9 cellular contexts compared by ENCODE assay signal in genomic region chr14:22599349-22599748, GRCh38. TPM values are rescaled to one million over a fixed set of nuclear protein-coding genes. Genes with fewer than 3 reads are reported as not detected.
DNase-seq lines count a peak whose midpoint lies in the region; ATAC-seq, FAIRE-seq and TF ChIP-seq lines count a peak whose summit lies in the region.
"Had no signal": no experiment of that assay in that cellular context is flagged by ENCODE, and none has a peak within 500 bp of the region (broad histone marks: within the 10 kb centered on the region; RNA-seq: fewer than 3 reads in every experiment).

No MANE protein-coding gene starts in this region.

- H3K4me3 ChIP-seq in CD4-positive, alpha-beta memory T cell (ENCODE audit: low read length in 2 of 2): peak overlapping the region; percentile 79 to 84
- peak overlapping the region; percentile 66; the same call in 1 of the 2 replicates for H3K4me3 ChIP-seq in SJCRH30
- H3K4me3 ChIP-seq in esophagus muscularis mucosa: peak overlapping the region; percentile 65 to 84 (median 73)
- peak overlapping the region in 2 of 4 donors; percentile 74 to 78 for H3K4me3 ChIP-seq in pancreas

- H3K4me1 ChIP-seq in CD4-positive, alpha-beta memory T cell (ENCODE audit: insufficient read depth, low read length): peaks cover 20% of the 10 kb centered on the region
- peaks cover 7% of the 10 kb centered on the region for H3K4me1 ChIP-seq in SJCRH30
- peaks cover 16 to 46% (median 30%) of the 10 kb centered on the region in 4 donors for H3K4me1 ChIP-seq in esophagus muscularis mucosa
- H3K4me1 ChIP-seq in pancreas: peaks cover 10 to 17% (median 10%) of the 10 kb centered on the region in 3 donors

- POLR2A ChIA-PET in CD4-positive, alpha-beta memory T cell (lab: Charles Lee; ENCODE audit: partially characterized antibody): interaction anchor here (0.9 to 7.1 kb wide), 9 partner anchors 10 to 290 kb away, joined by 3 to 110 read pairs (median 11); partner anchors contain the start of gene DAD1

- DNase-seq in CD4-positive, alpha-beta memory T cell: no peak
- DNase-seq in SJCRH30 (no peak), esophagus muscularis mucosa (ENCODE audit: extremely low spot score) (no peak), pancreas (no peak), NCI-H1436 (lab: John Stamatoyannopoulos, UW) (no peak), HPDE6-E6E7 (ENCODE audit: extremely low spot score) (no peak)
- no peak for DNase-seq in stimulated activated CD4-positive, alpha-beta T cell treated with anti-CD3 and anti-CD28 coated beads, Interleukin-15, amount 100 ng/mL, for 24 hours

- H3K9me3 ChIP-seq in CD4-positive, alpha-beta memory T cell (ENCODE audit: control insufficient read depth in 1 of 2, low read length in 2 of 2): no peaks in the 10 kb centered on the region
- H3K9me3 ChIP-seq in SJCRH30 (replicated peaks) (no peaks in the 10 kb centered on the region), esophagus muscularis mucosa (no peaks in the 10 kb centered on the region), pancreas (no peaks in the 10 kb centered on the region)

- peak overlapping the region; percentile 92 to 98 (median 97) for H3K4me3 Mint-ChIP-seq in CD4-positive, alpha-beta memory T cell

- H3K9me3 Mint-ChIP-seq in CD4-positive, alpha-beta memory T cell: no peaks in the 10 kb centered on the region

- no peak for ATAC-seq in pancreas
- no peak for ATAC-seq in HG03442 (IDR thresholded peaks at IDR 0.05; ENCODE audit: unreplicated experiment)

- FAIRE-seq in pancreas (lab: Jason Lieb, UNC): no peak

- H3K27ac Mint-ChIP-seq in CD4-positive, alpha-beta memory T cell: peak overlapping the region in 6 of 7 donors; percentile 48 to 99 (median 92)

- TF ChIP-seq EP300 in esophagus muscularis mucosa (IDR thresholded peaks at IDR 0.05): no peak

- intact Hi-C loops in CD4-positive, alpha-beta memory T cell (cut with micrococcal nuclease): loop anchor here (2.0 to 10.0 kb wide), 2 partner anchors 15 to 725 kb away; partner anchors contain the start of gene PABPN1
- intact Hi-C loops in esophagus muscularis mucosa (cut with DNase I): no loop called here
- intact Hi-C loops in pancreas (cut with DNase I): no loop called here

- H3K27ac ChIP-seq in CD4-positive, alpha-beta memory T cell (ENCODE audit: low read depth, low read length): no peak overlapping the region
- H3K27ac ChIP-seq in SJCRH30: no peak overlapping the region
- peak overlapping the region; percentile 85 to 91 (median 89) for H3K27ac ChIP-seq in esophagus muscularis mucosa (replicated peaks in 1 of 4)
- peak overlapping the region; percentile 78 to 97 (median 88) for H3K27ac ChIP-seq in pancreas

- WGBS in esophagus muscularis mucosa: 93% methylated on average over 3 of the region's 3 CpGs
- 57 to 61% methylated on average over 3 of the region's 3 CpGs for WGBS in pancreas, 2 donors

- CTCF ChIA-PET in CD4-positive, alpha-beta memory T cell (lab: Charles Lee; ENCODE audit: partially characterized antibody): interaction anchor here (0.7 to 4.1 kb wide), 11 partner anchors 10 to 253 kb away, joined by 3 to 37 read pairs (median 4); partner anchors contain the start of genes DAD1 and OXA1L

- peaks cover 11% of the 10 kb centered on the region for H3K36me3 ChIP-seq in CD4-positive, alpha-beta memory T cell (ENCODE audit: insufficient read depth, low read length)
- H3K36me3 ChIP-seq in SJCRH30 (0 out of 2 replicates have a peak, but pooled peaks cover 3% of the 10 kb centered on the region), esophagus muscularis mucosa (peaks cover 23 to 31% (median 30%) of the 10 kb centered on the region in 4 donors), pancreas (peaks cover 0 to 24% (median 5%) of the 10 kb centered on the region in 3 donors)

- TF ChIP-seq CTCF in esophagus muscularis mucosa (IDR thresholded peaks at IDR 0.05) (no peak), pancreas (IDR thresholded peaks at IDR 0.05) (no peak)

- peaks cover 27 to 34% of the 10 kb centered on the region in 2 donors for H3K36me3 Mint-ChIP-seq in CD4-positive, alpha-beta memory T cell

- no peaks in the 10 kb centered on the region for H3K27me3 Mint-ChIP-seq in CD4-positive, alpha-beta memory T cell

- TF ChIP-seq POLR2A in esophagus muscularis mucosa (IDR thresholded peaks at IDR 0.05; ENCODE audit: low read depth): no peak

- peaks cover 16 to 43% (median 32%) of the 10 kb centered on the region in 4 donors for H3K4me1 Mint-ChIP-seq in CD4-positive, alpha-beta memory T cell

- no peaks in the 10 kb centered on the region for H3K27me3 ChIP-seq in CD4-positive, alpha-beta memory T cell (ENCODE audit: insufficient read depth, low read length)
- no peaks in the 10 kb centered on the region for H3K27me3 ChIP-seq in SJCRH30
- H3K27me3 ChIP-seq in esophagus muscularis mucosa: no peaks in the 10 kb centered on the region
- no peaks in the 10 kb centered on the region for H3K27me3 ChIP-seq in pancreas

RNA-seq across cellular contexts. Expression of gene ABHD4, which starts 1.2 kb away (rescaled TPM):
- 10 to 100 TPM; 18.8 to 22.4 TPM for total RNA-seq in CD4-positive, alpha-beta memory T cell
- polyA plus RNA-seq in CD4-positive, alpha-beta memory T cell: 10 to 100 TPM in 1 of 2 donors, 1 to 10 TPM in 1; 6.2 to 12.9 TPM
- 6.1 and 7.2 TPM in 2 replicates for total RNA-seq in SJCRH30 (2014; rRNA removed; shearing (Covaris generic))
- 10 to 100 TPM; 18.7 to 42.3 (median 27.7) TPM for total RNA-seq in esophagus muscularis mucosa
- total RNA-seq in pancreas: 10 to 100 TPM in 3 of 6 donors, 1 to 10 TPM in 3; 7.6 to 25.9 (median 11.8) TPM
- polyA plus RNA-seq in pancreas: 10 to 100 TPM in 1 of 2 donors, 1 to 10 TPM in 1; 8.2 to 14.7 TPM

RNA-seq across cellular contexts. Expression of gene DAD1, which starts 10.3 kb away (rescaled TPM):
- total RNA-seq in CD4-positive, alpha-beta memory T cell: 100 to 1,000 TPM; 110 to 124 TPM
- polyA plus RNA-seq in CD4-positive, alpha-beta memory T cell: 100 to 1,000 TPM; 602 to 735 TPM
- 225 and 241 TPM in 2 replicates for total RNA-seq in SJCRH30 (2014; rRNA removed; shearing (Covaris generic))
- 100 to 1,000 TPM; 118 to 154 (median 131) TPM for total RNA-seq in esophagus muscularis mucosa
- total RNA-seq in pancreas: 100 to 1,000 TPM in 1 of 6 donors, 10 to 100 TPM in 5; 63.3 to 119 (median 85.2) TPM
- polyA plus RNA-seq in pancreas: 100 to 1,000 TPM in 1 of 2 donors, 10 to 100 TPM in 1; 58.2 to 178 TPM

RNA-seq across cellular contexts. Expression of gene OR6J1, which starts 44.8 kb away (rescaled TPM):
- not detected for total RNA-seq in CD4-positive, alpha-beta memory T cell
- polyA plus RNA-seq in CD4-positive, alpha-beta memory T cell: not detected
- total RNA-seq in SJCRH30 (2014; rRNA removed; shearing (Covaris generic)): not detected in 2 replicates
- total RNA-seq in esophagus muscularis mucosa: not detected
- total RNA-seq in pancreas: under 1 TPM in 1 of 6 donors, not detected in 5; 0.03 TPM
- under 1 TPM in 1 of 2 donors, not detected in 1; 0.05 TPM for polyA plus RNA-seq in pancreas
- total RNA-seq: T-helper 1 cell treated with Interleukin-12 subunit alpha and Interleukin-12 subunit beta and Interleukin-4 antibody, amounts not matched to agents 30 ng/mL and 1 ng/mL, for 36 hours had no signal

Comparison
In these comparisons a context has a peak if more than half of its experiments do, and no peak if none do; other contexts are left out.
1. H3K27ac ChIP-seq: peak in esophagus muscularis mucosa (4 of 4) and pancreas (4 of 4); none in CD4-positive, alpha-beta memory T cell (single experiment) and SJCRH30 (single experiment).